ENCODE assay signal across 1 cellular context in the genomic region with DNA sequence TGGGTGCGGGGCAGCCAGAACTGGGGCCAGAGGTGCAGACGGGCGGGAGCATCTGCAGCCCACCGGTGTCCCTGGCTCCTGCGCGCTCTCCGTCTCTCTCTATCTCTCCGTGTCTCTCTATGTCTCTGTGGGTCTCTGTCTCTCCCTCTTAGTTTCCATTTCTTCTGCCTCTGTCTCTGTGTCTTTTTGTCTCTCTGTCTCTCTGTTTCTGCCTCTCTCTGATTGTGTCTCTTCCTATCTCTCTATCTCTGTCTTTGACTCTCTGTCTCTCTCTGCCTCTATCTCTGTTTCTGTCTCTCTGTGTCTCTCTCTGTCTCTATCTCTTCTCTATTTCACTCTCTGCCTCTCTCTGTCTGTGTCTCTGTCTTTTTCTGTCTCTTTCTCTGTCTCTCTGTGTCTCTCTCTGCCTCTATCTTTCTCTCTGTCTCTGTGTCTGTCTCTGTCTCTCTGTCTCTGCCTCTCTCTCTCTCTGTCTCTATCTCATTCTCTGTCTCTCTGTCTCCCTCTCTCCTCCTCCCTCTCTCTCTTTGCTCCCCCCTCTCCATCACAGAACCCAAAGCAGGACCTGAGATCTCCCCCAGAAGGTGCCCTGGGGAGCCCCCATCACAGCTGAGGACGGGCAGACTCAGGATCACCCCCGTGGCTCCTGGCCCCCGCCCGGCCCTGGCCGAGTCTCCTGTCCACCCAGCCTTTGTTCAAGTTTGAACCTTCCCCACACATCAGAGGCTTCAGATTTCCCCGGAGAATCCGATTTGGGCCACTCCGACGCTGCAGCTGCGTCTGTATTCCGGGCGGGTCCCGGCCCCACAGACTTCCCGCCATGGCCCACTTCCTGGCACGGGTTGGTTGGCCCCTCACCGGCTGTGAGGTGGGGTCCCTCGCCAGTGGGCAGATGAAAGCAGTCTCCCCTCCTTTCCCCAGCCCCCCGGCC.
TF ChIP-seq lines count a peak whose summit lies in the region.

No MANE protein-coding gene starts in this region.

TF ChIP-seq in GM23338, 12 proteins besides CTCF, POLR2A, EP300 and RAD21:
- TF ChIP-seq NANOG (IDR thresholded peaks at IDR 0.05; ENCODE audit: borderline replicate concordance): no peak
- no peak for TF ChIP-seq EZH2phosphoT487 (IDR thresholded peaks at IDR 0.05; ENCODE audit: unreplicated experiment)
- TF ChIP-seq, protein P1, sequence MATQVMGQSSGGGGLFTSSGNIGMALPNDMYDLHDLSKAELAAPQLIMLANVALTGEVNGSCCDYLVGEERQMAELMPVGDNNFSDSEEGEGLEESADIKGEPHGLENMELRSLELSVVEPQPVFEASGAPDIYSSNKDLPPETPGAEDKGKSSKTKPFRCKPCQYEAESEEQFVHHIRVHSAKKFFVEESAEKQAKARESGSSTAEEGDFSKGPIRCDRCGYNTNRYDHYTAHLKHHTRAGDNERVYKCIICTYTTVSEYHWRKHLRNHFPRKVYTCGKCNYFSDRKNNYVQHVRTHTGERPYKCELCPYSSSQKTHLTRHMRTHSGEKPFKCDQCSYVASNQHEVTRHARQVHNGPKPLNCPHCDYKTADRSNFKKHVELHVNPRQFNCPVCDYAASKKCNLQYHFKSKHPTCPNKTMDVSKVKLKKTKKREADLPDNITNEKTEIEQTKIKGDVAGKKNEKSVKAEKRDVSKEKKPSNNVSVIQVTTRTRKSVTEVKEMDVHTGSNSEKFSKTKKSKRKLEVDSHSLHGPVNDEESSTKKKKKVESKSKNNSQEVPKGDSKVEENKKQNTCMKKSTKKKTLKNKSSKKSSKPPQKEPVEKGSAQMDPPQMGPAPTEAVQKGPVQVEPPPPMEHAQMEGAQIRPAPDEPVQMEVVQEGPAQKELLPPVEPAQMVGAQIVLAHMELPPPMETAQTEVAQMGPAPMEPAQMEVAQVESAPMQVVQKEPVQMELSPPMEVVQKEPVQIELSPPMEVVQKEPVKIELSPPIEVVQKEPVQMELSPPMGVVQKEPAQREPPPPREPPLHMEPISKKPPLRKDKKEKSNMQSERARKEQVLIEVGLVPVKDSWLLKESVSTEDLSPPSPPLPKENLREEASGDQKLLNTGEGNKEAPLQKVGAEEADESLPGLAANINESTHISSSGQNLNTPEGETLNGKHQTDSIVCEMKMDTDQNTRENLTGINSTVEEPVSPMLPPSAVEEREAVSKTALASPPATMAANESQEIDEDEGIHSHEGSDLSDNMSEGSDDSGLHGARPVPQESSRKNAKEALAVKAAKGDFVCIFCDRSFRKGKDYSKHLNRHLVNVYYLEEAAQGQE (IDR thresholded peaks at IDR 0.05; ENCODE audit: unreplicated experiment): no peak
- no peak for TF ChIP-seq POLR2AphosphoS5 (IDR thresholded peaks at IDR 0.05; ENCODE audit: low read depth)
- TF ChIP-seq ZNF331 (CRISPR knock-in tag; IDR thresholded peaks at IDR 0.05; ENCODE audit: low read depth): no peak
- TF ChIP-seq, protein P2, sequence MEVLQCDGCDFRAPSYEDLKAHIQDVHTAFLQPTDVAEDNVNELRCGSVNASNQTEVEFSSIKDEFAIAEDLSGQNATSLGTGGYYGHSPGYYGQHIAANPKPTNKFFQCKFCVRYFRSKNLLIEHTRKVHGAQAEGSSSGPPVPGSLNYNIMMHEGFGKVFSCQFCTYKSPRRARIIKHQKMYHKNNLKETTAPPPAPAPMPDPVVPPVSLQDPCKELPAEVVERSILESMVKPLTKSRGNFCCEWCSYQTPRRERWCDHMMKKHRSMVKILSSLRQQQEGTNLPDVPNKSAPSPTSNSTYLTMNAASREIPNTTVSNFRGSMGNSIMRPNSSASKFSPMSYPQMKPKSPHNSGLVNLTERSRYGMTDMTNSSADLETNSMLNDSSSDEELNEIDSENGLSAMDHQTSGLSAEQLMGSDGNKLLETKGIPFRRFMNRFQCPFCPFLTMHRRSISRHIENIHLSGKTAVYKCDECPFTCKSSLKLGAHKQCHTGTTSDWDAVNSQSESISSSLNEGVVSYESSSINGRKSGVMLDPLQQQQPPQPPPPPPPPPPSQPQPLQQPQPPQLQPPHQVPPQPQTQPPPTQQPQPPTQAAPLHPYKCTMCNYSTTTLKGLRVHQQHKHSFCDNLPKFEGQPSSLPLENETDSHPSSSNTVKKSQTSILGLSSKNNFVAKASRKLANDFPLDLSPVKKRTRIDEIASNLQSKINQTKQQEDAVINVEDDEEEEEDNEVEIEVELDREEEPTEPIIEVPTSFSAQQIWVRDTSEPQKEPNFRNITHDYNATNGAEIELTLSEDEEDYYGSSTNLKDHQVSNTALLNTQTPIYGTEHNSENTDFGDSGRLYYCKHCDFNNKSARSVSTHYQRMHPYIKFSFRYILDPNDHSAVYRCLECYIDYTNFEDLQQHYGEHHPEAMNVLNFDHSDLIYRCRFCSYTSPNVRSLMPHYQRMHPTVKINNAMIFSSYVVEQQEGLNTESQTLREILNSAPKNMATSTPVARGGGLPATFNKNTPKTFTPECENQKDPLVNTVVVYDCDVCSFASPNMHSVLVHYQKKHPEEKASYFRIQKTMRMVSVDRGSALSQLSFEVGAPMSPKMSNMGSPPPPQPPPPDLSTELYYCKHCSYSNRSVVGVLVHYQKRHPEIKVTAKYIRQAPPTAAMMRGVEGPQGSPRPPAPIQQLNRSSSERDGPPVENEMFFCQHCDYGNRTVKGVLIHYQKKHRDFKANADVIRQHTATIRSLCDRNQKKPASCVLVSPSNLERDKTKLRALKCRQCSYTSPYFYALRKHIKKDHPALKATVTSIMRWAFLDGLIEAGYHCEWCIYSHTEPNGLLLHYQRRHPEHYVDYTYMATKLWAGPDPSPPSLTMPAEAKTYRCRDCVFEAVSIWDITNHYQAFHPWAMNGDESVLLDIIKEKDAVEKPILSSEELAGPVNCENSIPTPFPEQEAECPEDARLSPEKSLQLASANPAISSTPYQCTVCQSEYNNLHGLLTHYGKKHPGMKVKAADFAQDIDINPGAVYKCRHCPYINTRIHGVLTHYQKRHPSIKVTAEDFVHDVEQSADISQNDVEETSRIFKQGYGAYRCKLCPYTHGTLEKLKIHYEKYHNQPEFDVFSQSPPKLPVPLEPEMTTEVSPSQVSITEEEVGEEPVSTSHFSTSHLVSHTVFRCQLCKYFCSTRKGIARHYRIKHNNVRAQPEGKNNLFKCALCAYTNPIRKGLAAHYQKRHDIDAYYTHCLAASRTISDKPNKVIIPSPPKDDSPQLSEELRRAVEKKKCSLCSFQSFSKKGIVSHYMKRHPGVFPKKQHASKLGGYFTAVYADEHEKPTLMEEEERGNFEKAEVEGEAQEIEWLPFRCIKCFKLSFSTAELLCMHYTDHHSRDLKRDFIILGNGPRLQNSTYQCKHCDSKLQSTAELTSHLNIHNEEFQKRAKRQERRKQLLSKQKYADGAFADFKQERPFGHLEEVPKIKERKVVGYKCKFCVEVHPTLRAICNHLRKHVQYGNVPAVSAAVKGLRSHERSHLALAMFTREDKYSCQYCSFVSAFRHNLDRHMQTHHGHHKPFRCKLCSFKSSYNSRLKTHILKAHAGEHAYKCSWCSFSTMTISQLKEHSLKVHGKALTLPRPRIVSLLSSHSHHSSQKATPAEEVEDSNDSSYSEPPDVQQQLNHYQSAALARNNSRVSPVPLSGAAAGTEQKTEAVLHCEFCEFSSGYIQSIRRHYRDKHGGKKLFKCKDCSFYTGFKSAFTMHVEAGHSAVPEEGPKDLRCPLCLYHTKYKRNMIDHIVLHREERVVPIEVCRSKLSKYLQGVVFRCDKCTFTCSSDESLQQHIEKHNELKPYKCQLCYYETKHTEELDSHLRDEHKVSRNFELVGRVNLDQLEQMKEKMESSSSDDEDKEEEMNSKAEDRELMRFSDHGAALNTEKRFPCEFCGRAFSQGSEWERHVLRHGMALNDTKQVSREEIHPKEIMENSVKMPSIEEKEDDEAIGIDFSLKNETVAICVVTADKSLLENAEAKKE (CRISPR knock-in tag; IDR thresholded peaks at IDR 0.05): no peak
- no peak for TF ChIP-seq JUNB (IDR thresholded peaks at IDR 0.05; ENCODE audit: unreplicated experiment)
- no peak for TF ChIP-seq ZNF114 (CRISPR knock-in tag; IDR thresholded peaks at IDR 0.05)
- no peak for TF ChIP-seq CREB1 (CRISPR knock-in tag; IDR thresholded peaks at IDR 0.05; ENCODE audit: low read depth)
- TF ChIP-seq, protein P3, sequence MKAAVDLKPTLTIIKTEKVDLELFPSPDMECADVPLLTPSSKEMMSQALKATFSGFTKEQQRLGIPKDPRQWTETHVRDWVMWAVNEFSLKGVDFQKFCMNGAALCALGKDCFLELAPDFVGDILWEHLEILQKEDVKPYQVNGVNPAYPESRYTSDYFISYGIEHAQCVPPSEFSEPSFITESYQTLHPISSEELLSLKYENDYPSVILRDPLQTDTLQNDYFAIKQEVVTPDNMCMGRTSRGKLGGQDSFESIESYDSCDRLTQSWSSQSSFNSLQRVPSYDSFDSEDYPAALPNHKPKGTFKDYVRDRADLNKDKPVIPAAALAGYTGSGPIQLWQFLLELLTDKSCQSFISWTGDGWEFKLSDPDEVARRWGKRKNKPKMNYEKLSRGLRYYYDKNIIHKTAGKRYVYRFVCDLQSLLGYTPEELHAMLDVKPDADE (IDR thresholded peaks at IDR 0.05): no peak
- TF ChIP-seq STAT1 (IDR thresholded peaks at IDR 0.05; ENCODE audit: unreplicated experiment): no peak
- no peak for TF ChIP-seq EZH2 (IDR thresholded peaks at IDR 0.05; ENCODE audit: low read depth, unreplicated experiment)
